Comparison of ENCODE assay signal across 1 cellular context in genomic region chr14:31568671-31569070, GRCh38.
TF ChIP-seq lines count a peak whose summit lies in the region.

No MANE protein-coding gene starts in this region.

TF ChIP-seq in IMR-90, 13 proteins besides CTCF, POLR2A, EP300 and RAD21:
- TF ChIP-seq MXI1 (IDR thresholded peaks at IDR 0.05; ENCODE audit: borderline replicate concordance, low read depth, low read length) = no peak
- peak; percentile 97 for TF ChIP-seq CEBPB (IDR thresholded peaks at IDR 0.05; ENCODE audit: low read depth, low read length)
